11 cellular contexts compared by ENCODE assay signal in the genomic region with DNA sequence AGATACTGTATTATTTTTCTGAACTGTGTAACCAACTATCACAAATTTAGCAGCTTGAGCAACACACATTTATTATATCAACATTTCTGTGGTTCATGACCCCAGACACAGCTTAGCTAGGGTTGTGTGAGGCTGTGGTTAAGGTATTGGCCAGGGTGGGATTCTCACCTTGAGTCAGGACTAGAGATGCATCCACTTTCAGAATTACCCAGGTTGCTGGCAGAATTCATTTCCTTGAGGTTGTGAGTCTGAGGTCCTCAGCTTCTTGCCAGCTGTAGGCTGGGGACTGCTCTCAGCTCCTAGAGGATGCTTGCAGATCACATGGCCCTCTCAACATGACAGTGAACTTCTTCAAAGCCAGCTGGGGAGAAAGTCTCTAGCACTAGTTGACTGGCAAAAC.
DNase-seq lines count a peak whose midpoint lies in the region; ATAC-seq and TF ChIP-seq lines count a peak whose summit lies in the region.
"Had no signal": no experiment of that assay in that cellular context is flagged by ENCODE, and none has a peak within 500 bp of the region (broad histone marks: within the 10 kb centered on the region; RNA-seq: fewer than 3 reads in every experiment).

No MANE protein-coding gene starts in this region.

- no peak overlapping the region for H2AFZ ChIP-seq in DND-41 (ENCODE audit: low read depth, low read length)
- H2AFZ ChIP-seq in OCI-LY3 (ENCODE audit: low read depth, low read length), result no peak overlapping the region

- H3K27me3 ChIP-seq in DND-41 (ENCODE audit: insufficient read depth, low read length, poor library complexity) (no peaks in the 10 kb centered on the region), OCI-LY3 (ENCODE audit: low read depth, low read length) (no peaks in the 10 kb centered on the region), Peyer's patch (no peaks in the 10 kb centered on the region)
- H3K27me3 ChIP-seq: gastrocnemius medialis, uterus had no signal

- no peak overlapping the region for H3K27ac ChIP-seq in DND-41 (ENCODE audit: low read length)
- no peak overlapping the region for H3K27ac ChIP-seq in OCI-LY3 (ENCODE audit: low read length)
- H3K27ac ChIP-seq in Peyer's patch, result no peak overlapping the region
- H3K27ac ChIP-seq: gastrocnemius medialis, uterus had no signal

- no peak overlapping the region for H3K4me3 ChIP-seq in DND-41 (ENCODE audit: low read depth in 1 of 2, low read length in 2 of 2)
- H3K4me3 ChIP-seq in OCI-LY3 (ENCODE audit: low read length), result no peak overlapping the region
- H3K4me3 ChIP-seq in Peyer's patch, result no peak overlapping the region
- H3K4me3 ChIP-seq: gastrocnemius medialis, uterus had no signal

- H3K9me3 ChIP-seq in DND-41 (ENCODE audit: insufficient read depth, low read length, severe bottlenecking), result no peaks in the 10 kb centered on the region
- H3K9me3 ChIP-seq in OCI-LY3 (ENCODE audit: insufficient read depth, low read length), result no peaks in the 10 kb centered on the region
- no peaks in the 10 kb centered on the region for H3K9me3 ChIP-seq in Peyer's patch
- H3K9me3 ChIP-seq: gastrocnemius medialis, uterus had no signal

- H3K9ac ChIP-seq in DND-41 (ENCODE audit: low read depth, low read length) (no peak overlapping the region), OCI-LY3 (ENCODE audit: low read length) (no peak overlapping the region)

- H3K36me3 ChIP-seq in DND-41 (ENCODE audit: insufficient read depth, low read length) (no peaks in the 10 kb centered on the region), OCI-LY3 (replicated peaks; ENCODE audit: low read depth, low read length) (no peaks in the 10 kb centered on the region), Peyer's patch (no peaks in the 10 kb centered on the region)
- H3K36me3 ChIP-seq: gastrocnemius medialis, uterus had no signal

- no peaks in the 10 kb centered on the region for H3K79me2 ChIP-seq in DND-41 (ENCODE audit: insufficient read depth, low read length)
- H3K79me2 ChIP-seq in OCI-LY3 (ENCODE audit: low read length), result no peaks in the 10 kb centered on the region

- no peak for TF ChIP-seq POLR2A in Peyer's patch (IDR thresholded peaks at IDR 0.05)

- H3K4me2 ChIP-seq in DND-41 (ENCODE audit: insufficient read depth, low read length) (no peak overlapping the region), OCI-LY3 (ENCODE audit: low read length) (peak overlapping the region; percentile 5; the same call in 1 of the 2 replicates)

- TF ChIP-seq CTCF in DND-41 (IDR thresholded peaks at IDR 0.05; ENCODE audit: borderline replicate concordance, extremely low read depth, low read length, poor library complexity, severe bottlenecking) (no peak), OCI-LY3 (IDR thresholded peaks at IDR 0.05; ENCODE audit: low read depth, low read length) (no peak), Peyer's patch (IDR thresholded peaks at IDR 0.05) (no peak)

- DNase-seq in DND-41 (peak; percentile 24), RKO (ENCODE audit: low spot score) (no peak), SHP77 (lab: John Stamatoyannopoulos, UW) (no peak), T1000 (lab: John Stamatoyannopoulos, UW) (no peak), Peyer's patch (no peak)
- DNase-seq: gastrocnemius medialis, NCI-H2029 treated with DMSO at 0.1 percent for 48 hours, uterus had no signal

- ATAC-seq in DND-41 (ENCODE audit: insufficient read depth, low read depth), result peak; percentile 76
- peak; percentile 85 for ATAC-seq in GM19023 (IDR thresholded peaks at IDR 0.05; ENCODE audit: unreplicated experiment)
- peak; percentile 74 for ATAC-seq in HG02763 (IDR thresholded peaks at IDR 0.05; ENCODE audit: unreplicated experiment)
- ATAC-seq: gastrocnemius medialis had no signal

- no peaks in the 10 kb centered on the region for H4K20me1 ChIP-seq in DND-41 (ENCODE audit: insufficient read depth, low read length)
- no peaks in the 10 kb centered on the region for H4K20me1 ChIP-seq in OCI-LY3 (ENCODE audit: insufficient read depth, low read length)

- H3K4me1 ChIP-seq in DND-41 (ENCODE audit: insufficient read depth, low read length) (no peaks in the 10 kb centered on the region), OCI-LY3 (ENCODE audit: low read length) (peaks cover 14% of the 10 kb centered on the region), Peyer's patch (no peaks in the 10 kb centered on the region)
- H3K4me1 ChIP-seq: gastrocnemius medialis, uterus had no signal
